In genomic region chr2:143034292-143035074, GRCh38 we compare ENCODE assay signal across 8 cellular contexts.
A peak's percentile ranks its signal among the peaks of the same experiment; 100 is the strongest.
DNase-seq lines count a peak whose midpoint lies in the region; TF ChIP-seq lines count a peak whose summit lies in the region.

No MANE protein-coding gene starts in this region.

- H3K79me2 ChIP-seq in MM.1S (ENCODE audit: low read length), result no peaks in the 10 kb centered on the region

- no peak overlapping the region for H3K9ac ChIP-seq in MM.1S (ENCODE audit: low read length)

- 29% methylated on average over 5 of the region's 5 CpGs for WGBS in prostate gland

- intact Hi-C loops in prostate gland (cut with DNase I), result loop anchor here (10.0 kb wide), 1 partner anchor 220 kb away; no protein-coding TSS in a partner anchor

- H3K27ac ChIP-seq in MM.1S (ENCODE audit: low read length) (no peak overlapping the region), prostate gland (no peak overlapping the region)

- H3K9me2 ChIP-seq in MM.1S (replicated peaks; ENCODE audit: insufficient read depth, low read length), result no peaks in the 10 kb centered on the region

- no peaks in the 10 kb centered on the region for H3F3A ChIP-seq in MM.1S (ENCODE audit: insufficient read depth, low read length)

- H4K20me1 ChIP-seq in MM.1S (ENCODE audit: insufficient read depth, low read length), result no peaks in the 10 kb centered on the region

- H2AFZ ChIP-seq in MM.1S (ENCODE audit: low read length), result no peak overlapping the region

- no peaks in the 10 kb centered on the region for H3K36me3 ChIP-seq in MM.1S (replicated peaks; ENCODE audit: insufficient read depth, low read length)
- H3K36me3 ChIP-seq in prostate gland, result no peaks in the 10 kb centered on the region

- TF ChIP-seq POLR2A in prostate gland (IDR thresholded peaks at IDR 0.05), result no peak

- TF ChIP-seq CTCF in GM12865 (IDR thresholded peaks at IDR 0.05; ENCODE audit: insufficient read depth, low read depth, low read length, missing control alignments), result peak; percentile 74
- TF ChIP-seq CTCF in MM.1S (IDR thresholded peaks at IDR 0.05; ENCODE audit: low read length), result peak; percentile 97
- TF ChIP-seq CTCF in prostate gland (IDR thresholded peaks at IDR 0.05), result peak; percentile 72 to 98 (median 94)

- H3K27me3 ChIP-seq in MM.1S (replicated peaks; ENCODE audit: insufficient read depth, low read length) (no peaks in the 10 kb centered on the region), prostate gland (replicated peaks; ENCODE audit: insufficient read depth) (no peaks in the 10 kb centered on the region)

- H3K4me2 ChIP-seq in MM.1S (ENCODE audit: low read depth, low read length), result no peak overlapping the region

- POLR2A ChIA-PET in HEK293T (lab: Yijun Ruan, JAX), result no interaction called here

- no peaks in the 10 kb centered on the region for H3K9me3 ChIP-seq in MM.1S (replicated peaks; ENCODE audit: insufficient read depth, low read length)
- no peaks in the 10 kb centered on the region for H3K9me3 ChIP-seq in prostate gland

- H3K4me1 ChIP-seq in MM.1S (ENCODE audit: low read length) (peaks cover 7% of the 10 kb centered on the region; the same call in 1 of the 2 replicates), prostate gland (replicated peaks) (no peaks in the 10 kb centered on the region)

- DNase-seq in GM12865 (ENCODE audit: low read depth) (peak; percentile 82), HEK293T (ENCODE audit: extremely low spot score) (peak; percentile 65), MM.1S (peak; percentile 85), RPMI8226 (peak; percentile 78), germinal center (ENCODE audit: low spot score) (peak; percentile 64), prostate gland (ENCODE audit: low spot score) (peak; percentile 58), NK-92 (lab: John Stamatoyannopoulos, UW; ENCODE audit: unreplicated experiment) (no peak)
- DNase-seq in activated T-helper 9 cell treated with anti-CD3 and anti-CD28 coated beads, Interleukin-2, amount 50 U/mL, for 16 hours (ENCODE audit: low read depth), result peak; percentile 13

- H3K4me3 ChIP-seq in GM12865 (ENCODE audit: low read depth, low read length) (no peak overlapping the region), MM.1S (ENCODE audit: low read length) (no peak overlapping the region), prostate gland (no peak overlapping the region)

- CTCF ChIA-PET in HEK293T (lab: Yijun Ruan, JAX), result interaction anchor here (0.8 kb wide), 1 partner anchor 11 kb away, joined by 5 read pairs; no protein-coding TSS in a partner anchor

TF ChIP-seq in HEK293T, 16 proteins besides CTCF, POLR2A, EP300 and RAD21:
- TF ChIP-seq TARDBP (IDR thresholded peaks at IDR 0.05) (no peak), SP1 (IDR thresholded peaks at IDR 0.05) (no peak), ARNT (IDR thresholded peaks at IDR 0.05) (no peak)
- TF ChIP-seq, protein P1, sequence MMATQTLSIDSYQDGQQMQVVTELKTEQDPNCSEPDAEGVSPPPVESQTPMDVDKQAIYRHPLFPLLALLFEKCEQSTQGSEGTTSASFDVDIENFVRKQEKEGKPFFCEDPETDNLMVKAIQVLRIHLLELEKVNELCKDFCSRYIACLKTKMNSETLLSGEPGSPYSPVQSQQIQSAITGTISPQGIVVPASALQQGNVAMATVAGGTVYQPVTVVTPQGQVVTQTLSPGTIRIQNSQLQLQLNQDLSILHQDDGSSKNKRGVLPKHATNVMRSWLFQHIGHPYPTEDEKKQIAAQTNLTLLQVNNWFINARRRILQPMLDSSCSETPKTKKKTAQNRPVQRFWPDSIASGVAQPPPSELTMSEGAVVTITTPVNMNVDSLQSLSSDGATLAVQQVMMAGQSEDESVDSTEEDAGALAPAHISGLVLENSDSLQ (IDR thresholded peaks at IDR 0.05), result peak; percentile 65
